19 cellular contexts compared by ENCODE assay signal in genomic region chr14:97104029-97104428, GRCh38.
DNase-seq lines count a peak whose midpoint lies in the region; ATAC-seq, FAIRE-seq and TF ChIP-seq lines count a peak whose summit lies in the region.
"Had no signal": no experiment of that assay in that cellular context is flagged by ENCODE, and none has a peak within 500 bp of the region (broad histone marks: within the 10 kb centered on the region; RNA-seq: fewer than 3 reads in every experiment).

No MANE protein-coding gene starts in this region.

- DNase-seq in HCT116 (ENCODE audit: low read depth, low spot score) (no peak), K562 (ENCODE audit: extremely low read depth in 1 of 4, low spot score in 3 of 4) (no peak), SIG-M5 (lab: John Stamatoyannopoulos, UW) (no peak)
- DNase-seq in stimulated activated CD4-positive, alpha-beta T cell treated with anti-CD3 and anti-CD28 coated beads, Interleukin-2, amount 100 ng/mL, for 48 hours: no peak
- DNase-seq: AML-193; Caco-2; Calu3; CD4-positive, alpha-beta T cell; CD8-positive, alpha-beta T cell; DMS79 treated with DMSO at 0.1 percent for 48 hours; GF-D8 had no signal

- H3K9me1 ChIP-seq in K562 (ENCODE audit: control insufficient read depth, insufficient read depth, low read length): no peaks in the 10 kb centered on the region

- CTCF ChIA-PET in HCT116 (lab: Charles Lee): no interaction called here
- CTCF ChIA-PET in K562 (lab: Yijun Ruan, JAX; ENCODE audit: low intra/inter-chr PET ratio): no interaction called here

- no peaks in the 10 kb centered on the region for H3K79me2 ChIP-seq in HCT116 (ENCODE audit: insufficient read depth, low read length)
- no peaks in the 10 kb centered on the region for H3K79me2 ChIP-seq in K562 (ENCODE audit: control insufficient read depth, insufficient read depth, low read length)

- H3K27ac ChIP-seq in BLaER1 (peak overlapping the region; percentile 94), HCT116 (ENCODE audit: low read depth, low read length) (no peak overlapping the region), K562 (ENCODE audit: extremely low read depth, low read depth, low read length) (no peak overlapping the region)
- H3K27ac ChIP-seq: 22Rv1, A549, C4-2B had no signal

- TF ChIP-seq EP300 in K562 (IDR thresholded peaks at IDR 0.05; ENCODE audit: low read length): no peak

- H3K9me3 ChIP-seq in BLaER1: peaks cover 21% of the 10 kb centered on the region
- H3K9me3 ChIP-seq in HCT116 (ENCODE audit: control insufficient read depth in 1 of 2, insufficient read depth in 1 of 2, low read depth in 1 of 2, low read length in 2 of 2): peaks cover 0 to 2% of the 10 kb centered on the region in 2 experiments; a peak in 1 of 4 replicates
- H3K9me3 ChIP-seq in K562 (replicated peaks; ENCODE audit: control insufficient read depth, insufficient read depth, low read depth, low read length): no peaks in the 10 kb centered on the region
- H3K9me3 ChIP-seq: Caco-2 had no signal

- WGBS in K562 (ENCODE audit: insufficient coverage, low coverage, missing lambda C conversion rate): 5% methylated on average over 4 of the region's 4 CpGs

- no peaks in the 10 kb centered on the region for H4K20me1 ChIP-seq in BLaER1
- no peaks in the 10 kb centered on the region for H4K20me1 ChIP-seq in HCT116 (ENCODE audit: insufficient read depth)
- H4K20me1 ChIP-seq in K562 (replicated peaks; ENCODE audit: control insufficient read depth, insufficient read depth, low read length): no peaks in the 10 kb centered on the region

- H3K4me3 ChIP-seq in BLaER1 (no peak overlapping the region), HCT116 (replicated peaks in 1 of 2; ENCODE audit: low read depth in 1 of 2, low read length in 2 of 2) (no peak overlapping the region), K562 (no peak overlapping the region)
- H3K4me3 ChIP-seq: A549 had no signal

- peaks cover 7% of the 10 kb centered on the region; the same call in 1 of the 2 replicates for H3K36me3 ChIP-seq in BLaER1
- H3K36me3 ChIP-seq in HCT116 (ENCODE audit: control insufficient read depth in 1 of 2, insufficient read depth in 2 of 2, low read length in 2 of 2): no peaks in the 10 kb centered on the region; a peak in 1 of 4 replicates
- no peaks in the 10 kb centered on the region for H3K36me3 ChIP-seq in K562 (ENCODE audit: control insufficient read depth, insufficient read depth, low read length)

- FAIRE-seq in K562 (lab: Jason Lieb, UNC): no peak
- FAIRE-seq: A549, D721Med, G401.6, GM12891, GM19239 had no signal

- intact Hi-C loops in HCT116 (cut with micrococcal nuclease) (no loop called here), K562 (cut with micrococcal nuclease) (no loop called here)

- H3K9me2 ChIP-seq in HCT116 (ENCODE audit: insufficient read depth): no peaks in the 10 kb centered on the region

- TF ChIP-seq POLR2A in HCT116 (IDR thresholded peaks at IDR 0.05; ENCODE audit: borderline replicate concordance, extremely low read depth, insufficient read depth, insufficient read length) (no peak), K562 (conservative IDR thresholded peaks at IDR 0.05) (no peak)

- H3K9ac ChIP-seq in BLaER1 (no peak overlapping the region), HCT116 (ENCODE audit: low read length) (no peak overlapping the region), K562 (ENCODE audit: insufficient read depth in 1 of 2, low read depth in 2 of 2, low read length in 2 of 2) (no peak overlapping the region)

- H3K4me1 ChIP-seq in BLaER1 (peaks cover 86% of the 10 kb centered on the region), HCT116 (ENCODE audit: control insufficient read depth in 1 of 2, insufficient read depth in 2 of 2, low read length in 2 of 2) (peaks cover 24 to 48% of the 10 kb centered on the region in 2 experiments), K562 (replicated peaks in 1 of 2; ENCODE audit: control insufficient read depth in 2 of 2, insufficient read depth in 2 of 2, low read length in 2 of 2) (no peaks in the 10 kb centered on the region)
- H3K4me1 ChIP-seq: A549, Caco-2 had no signal

- RAD21 ChIA-PET in HCT116 (lab: Charles Lee; ENCODE audit: low non-redundant PET in 1 of 2, low total read pairs in 2 of 2, uncharacterized antibody in 2 of 2, unreplicated experiment in 2 of 2): no interaction called here

- POLR2A ChIA-PET in HCT116 (lab: Charles Lee): no interaction called here
- POLR2A ChIA-PET in K562 (lab: Yijun Ruan, JAX): no interaction called here

- ATAC-seq in HCT116 (no peak), K562 (no peak)
- ATAC-seq: A549; CD8-positive, alpha-beta T cell had no signal

- in situ Hi-C loops in K562 (cut with MboI): no loop called here

- H3K4me2 ChIP-seq in BLaER1 (peak overlapping the region; percentile 80), HCT116 (ENCODE audit: low read length) (no peak overlapping the region), K562 (ENCODE audit: insufficient read depth, low read length) (no peak overlapping the region)
- H3K4me2 ChIP-seq: A549 had no signal

- H2AFZ ChIP-seq in HCT116 (ENCODE audit: low read depth, low read length, poor library complexity, severe bottlenecking): peak overlapping the region; percentile 43
- H2AFZ ChIP-seq in K562 (ENCODE audit: low read depth, low read length): no peak overlapping the region

- H3K27me3 ChIP-seq in BLaER1 (no peaks in the 10 kb centered on the region), HCT116 (ENCODE audit: insufficient read depth, low read length) (no peaks in the 10 kb centered on the region), K562 (ENCODE audit: control insufficient read depth in 2 of 2, insufficient read depth in 2 of 2, low read length in 2 of 2) (peaks cover 3 to 14% of the 10 kb centered on the region in 2 experiments; a peak in 4 of 5 replicates)

- TF ChIP-seq CTCF in HCT116 (IDR thresholded peaks at IDR 0.05 in 2 of 3, conservative IDR thresholded peaks at IDR 0.05 in 1 of 3; ENCODE audit: borderline replicate concordance in 1 of 3, insufficient read depth in 1 of 3, low read depth in 2 of 3, low read length in 2 of 3) (no peak), K562 (IDR thresholded peaks at IDR 0.05 in 2 of 3, conservative IDR thresholded peaks at IDR 0.05 in 1 of 3; ENCODE audit: insufficient read depth in 2 of 3, low read depth in 1 of 3, low read length in 3 of 3) (no peak)

- BruUV-seq in HCT116 (replicated peaks; lab: Mats Ljungman, UMichigan) (no TSS peak), K562 (replicated peaks; lab: Mats Ljungman, UMichigan) (no TSS peak)

- no peak for TF ChIP-seq RAD21 in HCT116 (IDR thresholded peaks at IDR 0.05; ENCODE audit: low read depth)
- no peak for TF ChIP-seq RAD21 in K562 (CRISPR knock-in tag; conservative IDR thresholded peaks at IDR 0.05 in 1 of 2, IDR thresholded peaks at IDR 0.05 in 1 of 2)

TF ChIP-seq in HCT116, 20 proteins besides CTCF, POLR2A, EP300 and RAD21 (continues in another document):
- TF ChIP-seq FOSL1 (IDR thresholded peaks at IDR 0.05; ENCODE audit: low read depth): no peak
- no peak for TF ChIP-seq SP1 (IDR thresholded peaks at IDR 0.05; ENCODE audit: low read depth)
- TF ChIP-seq, protein P1, sequence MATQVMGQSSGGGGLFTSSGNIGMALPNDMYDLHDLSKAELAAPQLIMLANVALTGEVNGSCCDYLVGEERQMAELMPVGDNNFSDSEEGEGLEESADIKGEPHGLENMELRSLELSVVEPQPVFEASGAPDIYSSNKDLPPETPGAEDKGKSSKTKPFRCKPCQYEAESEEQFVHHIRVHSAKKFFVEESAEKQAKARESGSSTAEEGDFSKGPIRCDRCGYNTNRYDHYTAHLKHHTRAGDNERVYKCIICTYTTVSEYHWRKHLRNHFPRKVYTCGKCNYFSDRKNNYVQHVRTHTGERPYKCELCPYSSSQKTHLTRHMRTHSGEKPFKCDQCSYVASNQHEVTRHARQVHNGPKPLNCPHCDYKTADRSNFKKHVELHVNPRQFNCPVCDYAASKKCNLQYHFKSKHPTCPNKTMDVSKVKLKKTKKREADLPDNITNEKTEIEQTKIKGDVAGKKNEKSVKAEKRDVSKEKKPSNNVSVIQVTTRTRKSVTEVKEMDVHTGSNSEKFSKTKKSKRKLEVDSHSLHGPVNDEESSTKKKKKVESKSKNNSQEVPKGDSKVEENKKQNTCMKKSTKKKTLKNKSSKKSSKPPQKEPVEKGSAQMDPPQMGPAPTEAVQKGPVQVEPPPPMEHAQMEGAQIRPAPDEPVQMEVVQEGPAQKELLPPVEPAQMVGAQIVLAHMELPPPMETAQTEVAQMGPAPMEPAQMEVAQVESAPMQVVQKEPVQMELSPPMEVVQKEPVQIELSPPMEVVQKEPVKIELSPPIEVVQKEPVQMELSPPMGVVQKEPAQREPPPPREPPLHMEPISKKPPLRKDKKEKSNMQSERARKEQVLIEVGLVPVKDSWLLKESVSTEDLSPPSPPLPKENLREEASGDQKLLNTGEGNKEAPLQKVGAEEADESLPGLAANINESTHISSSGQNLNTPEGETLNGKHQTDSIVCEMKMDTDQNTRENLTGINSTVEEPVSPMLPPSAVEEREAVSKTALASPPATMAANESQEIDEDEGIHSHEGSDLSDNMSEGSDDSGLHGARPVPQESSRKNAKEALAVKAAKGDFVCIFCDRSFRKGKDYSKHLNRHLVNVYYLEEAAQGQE (IDR thresholded peaks at IDR 0.05; ENCODE audit: low read depth): no peak

TF ChIP-seq in K562, 482 proteins besides CTCF, POLR2A, EP300 and RAD21:
- TF ChIP-seq RBM25 (IDR thresholded peaks at IDR 0.05; ENCODE audit: low read depth, low read length, severe bottlenecking) (peak; percentile 70), ZNF239 (CRISPR knock-in tag; IDR thresholded peaks at IDR 0.05) (peak; percentile 96)
- TF ChIP-seq, protein P2, sequence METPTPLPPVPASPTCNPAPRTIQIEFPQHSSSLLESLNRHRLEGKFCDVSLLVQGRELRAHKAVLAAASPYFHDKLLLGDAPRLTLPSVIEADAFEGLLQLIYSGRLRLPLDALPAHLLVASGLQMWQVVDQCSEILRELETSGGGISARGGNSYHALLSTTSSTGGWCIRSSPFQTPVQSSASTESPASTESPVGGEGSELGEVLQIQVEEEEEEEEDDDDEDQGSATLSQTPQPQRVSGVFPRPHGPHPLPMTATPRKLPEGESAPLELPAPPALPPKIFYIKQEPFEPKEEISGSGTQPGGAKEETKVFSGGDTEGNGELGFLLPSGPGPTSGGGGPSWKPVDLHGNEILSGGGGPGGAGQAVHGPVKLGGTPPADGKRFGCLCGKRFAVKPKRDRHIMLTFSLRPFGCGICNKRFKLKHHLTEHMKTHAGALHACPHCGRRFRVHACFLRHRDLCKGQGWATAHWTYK (CRISPR knock-in tag; IDR thresholded peaks at IDR 0.05): no peak
